Comparison of ENCODE assay signal across 8 cellular contexts in genomic region chr3:49028673-49029562, GRCh38.
DNase-seq lines count a peak whose midpoint lies in the region; ATAC-seq lines count a peak whose summit lies in the region.

TSS of gene IMPDH2 (minus strand) at chr3:49029398. CDS start at chr3:49029350, 48 bp downstream.

- DNase-seq in AG08395 (ENCODE audit: low spot score) (peak; percentile 96), NCI-H345 treated with DMSO at 0.1 percent for 48 hours (lab: John Stamatoyannopoulos, UW; ENCODE audit: unreplicated experiment) (peak; percentile 72), islet precursor cell (peak; percentile 95)
- DNase-seq in activated CD4-positive, CD25-positive, alpha-beta regulatory T cell (lab: John Stamatoyannopoulos, UW), result peak; percentile 79 to 87 (median 84)
- DNase-seq in central memory CD4-positive, alpha-beta T cell, result peak; percentile 93
- DNase-seq in stimulated activated CD4-positive, alpha-beta T cell treated with anti-CD3 and anti-CD28 coated beads, Interleukin-12 subunit alpha, Interleukin-12 subunit beta, amount 100 ng/mL, for 4 hours, result peak; percentile 91

- peak; percentile 89 for ATAC-seq in GM18909 (IDR thresholded peaks at IDR 0.05; ENCODE audit: poor library complexity, unreplicated experiment)
- peak; percentile 89 for ATAC-seq in HG03159 (IDR thresholded peaks at IDR 0.05; ENCODE audit: unreplicated experiment)

Comparison
In these comparisons a context has a peak if more than half of its experiments do, and no peak if none do; other contexts are left out.
1. Peak in every context shown above with its lines: DNase-seq and ATAC-seq.